In genomic region chrX:13164611-13165010, GRCh38 we compare ENCODE assay signal across 15 cellular contexts.
A peak's percentile ranks its signal among the peaks of the same experiment; 100 is the strongest.
DNase-seq lines count a peak whose midpoint lies in the region; ATAC-seq and TF ChIP-seq lines count a peak whose summit lies in the region.
"Had no signal": no experiment of that assay in that cellular context is flagged by ENCODE, and none has a peak within 500 bp of the region (broad histone marks: within the 10 kb centered on the region; RNA-seq: fewer than 3 reads in every experiment).

No MANE protein-coding gene starts in this region.

- intact Hi-C loops in ascending aorta (cut with DNase I): no loop called here

- H3K4me3 ChIP-seq in ascending aorta: no peak overlapping the region
- H3K4me3 ChIP-seq in skeletal muscle tissue (ENCODE audit: low read length in 3 of 3): no peak overlapping the region
- H3K4me3 ChIP-seq: breast epithelium had no signal

- H3K27me3 ChIP-seq in ascending aorta (no peaks in the 10 kb centered on the region), skeletal muscle tissue (ENCODE audit: control insufficient read depth in 3 of 3, insufficient read depth in 3 of 3, low read length in 3 of 3) (no peaks in the 10 kb centered on the region)

- H3K9me3 ChIP-seq in ascending aorta (no peaks in the 10 kb centered on the region), skeletal muscle tissue (ENCODE audit: control insufficient read depth in 3 of 3, low read length in 3 of 3) (no peaks in the 10 kb centered on the region)
- H3K9me3 ChIP-seq: breast epithelium had no signal

- H3K4me1 ChIP-seq in ascending aorta (peaks cover 0 to 6% of the 10 kb centered on the region in 2 donors), skeletal muscle tissue (ENCODE audit: control insufficient read depth in 3 of 3, insufficient read depth in 3 of 3, low read length in 3 of 3) (peaks cover 0 to 12% (median 0%) of the 10 kb centered on the region in 3 donors)
- H3K4me1 ChIP-seq: breast epithelium had no signal

- DNase-seq in DMS53 (lab: John Stamatoyannopoulos, UW) (peak; percentile 26), DMS53 treated with DMSO at 0.1 percent for 48 hours (lab: John Stamatoyannopoulos, UW; ENCODE audit: unreplicated experiment) (no peak), ascending aorta (ENCODE audit: low spot score in 2 of 2) (no peak), left kidney (ENCODE audit: low read depth, low spot score) (peak; percentile 30), Ammon's horn (ENCODE audit: low spot score) (no peak)
- DNase-seq: activated CD4-positive, alpha-beta T cell treated with anti-CD3 and anti-CD28 coated beads for 48 hours; islet precursor cell; NCI-H1048; occipital lobe; stimulated activated CD4-positive, alpha-beta T cell treated with anti-CD3 and anti-CD28 coated beads, Interleukin-4, amount 100 ng/mL, for 1 hour had no signal

- no peaks in the 10 kb centered on the region for H3K36me3 ChIP-seq in ascending aorta
- H3K36me3 ChIP-seq in skeletal muscle tissue (ENCODE audit: control insufficient read depth in 3 of 3, insufficient read depth in 3 of 3, low read length in 3 of 3): no peaks in the 10 kb centered on the region
- H3K36me3 ChIP-seq: breast epithelium had no signal

- ATAC-seq in GM18867 (IDR thresholded peaks at IDR 0.05; ENCODE audit: unreplicated experiment) (no peak), HG03520 (IDR thresholded peaks at IDR 0.05; ENCODE audit: unreplicated experiment) (no peak)

- H3K27ac ChIP-seq in ascending aorta (peak overlapping the region; percentile 2 to 4), skeletal muscle tissue (ENCODE audit: low read depth, low read length) (peak overlapping the region; percentile 36)
- H3K27ac ChIP-seq: 22Rv1 had no signal

- TF ChIP-seq CTCF in ascending aorta (IDR thresholded peaks at IDR 0.05): no peak

- no peak overlapping the region for H3K9ac ChIP-seq in skeletal muscle tissue (ENCODE audit: low read depth in 1 of 3, low read length in 3 of 3)

Comparison
In these comparisons a context has a peak if more than half of its experiments do, and no peak if none do; other contexts are left out.
1. DNase-seq: peak in DMS53 (single experiment) and left kidney (single experiment); none in DMS53 treated with DMSO at 0.1 percent for 48 hours (single experiment), ascending aorta (0 of 2) and Ammon's horn (single experiment).